10 cellular contexts compared by ENCODE assay signal in the genomic region with DNA sequence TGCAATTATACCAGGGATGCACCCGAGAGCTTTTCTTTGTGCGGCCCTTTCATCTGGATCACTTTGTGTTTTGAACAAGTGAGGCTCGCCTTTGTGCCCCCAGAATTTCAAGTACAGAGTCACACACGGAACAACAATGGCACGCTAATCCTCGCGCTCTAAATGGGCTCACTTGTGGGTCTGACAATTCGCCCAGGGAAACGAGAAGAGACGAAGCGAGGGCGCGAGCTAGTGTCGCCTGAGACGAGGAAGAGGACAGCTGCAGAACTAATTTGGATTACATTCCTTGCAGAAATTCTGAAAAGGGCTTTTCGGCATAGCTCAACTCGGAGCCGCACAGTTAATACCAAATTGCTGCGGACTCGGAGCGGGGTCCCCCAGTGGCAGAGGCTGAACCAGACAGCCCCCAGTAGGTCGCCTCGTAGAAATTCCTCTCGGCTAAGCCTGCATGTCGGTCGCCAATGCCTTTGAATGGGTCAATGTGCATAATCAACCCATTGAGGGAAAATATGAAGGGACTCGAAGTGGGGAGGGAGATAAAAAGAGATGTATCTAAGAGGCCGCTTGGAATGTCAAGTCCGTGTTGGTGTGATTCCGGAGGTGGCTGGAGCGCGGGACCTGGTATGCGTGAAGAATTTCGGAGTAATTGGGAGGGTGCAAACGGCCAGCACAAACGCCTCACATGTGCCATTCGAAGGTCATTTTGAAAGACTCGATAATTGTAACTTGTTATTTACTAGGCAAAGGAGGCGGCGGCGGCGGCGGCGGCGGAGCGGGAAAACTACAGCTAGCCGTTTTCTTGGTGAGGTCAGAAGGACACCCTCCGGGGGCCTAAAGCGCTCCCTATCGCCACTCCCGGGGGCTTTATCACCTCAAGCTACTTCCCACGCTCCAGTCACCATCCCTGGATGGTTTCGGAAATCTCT. TPM values are rescaled to one million over a fixed set of nuclear protein-coding genes. Genes with fewer than 3 reads are reported as not detected.
DNase-seq lines count a peak whose midpoint lies in the region; ATAC-seq and TF ChIP-seq lines count a peak whose summit lies in the region.
"Had no signal": no experiment of that assay in that cellular context is flagged by ENCODE, and none has a peak within 500 bp of the region (broad histone marks: within the 10 kb centered on the region; RNA-seq: fewer than 3 reads in every experiment).

No MANE protein-coding gene starts in this region.

- H3K9me3 Mint-ChIP-seq in activated B cell treated with CpG ODN at 0.5 μM for 24 hours: no peaks in the 10 kb centered on the region

- CTCF ChIA-PET in activated B cell treated with CpG ODN at 0.5 μM for 24 hours (lab: Charles Lee): no interaction called here

- TF ChIP-seq POLR2A in gastrocnemius medialis (IDR thresholded peaks at IDR 0.05) (no peak), adrenal gland (IDR thresholded peaks at IDR 0.05) (no peak)

- H3K36me3 Mint-ChIP-seq in activated B cell treated with CpG ODN at 0.5 μM for 24 hours (ENCODE audit: low read depth): no peaks in the 10 kb centered on the region

- H3K4me3 Mint-ChIP-seq in activated B cell treated with CpG ODN at 0.5 μM for 24 hours: peak overlapping the region; percentile 28

- in situ Hi-C loops in gastrocnemius medialis (cut with MboI; ENCODE audit: low sequenced_read_pairs in 4 of 4): loop anchor here in 1 of 4 donors (25.0 kb wide), 1 partner anchor 649 kb away; no protein-coding TSS in a partner anchor

- H3K27me3 ChIP-seq in gastrocnemius medialis (no peaks in the 10 kb centered on the region), adrenal gland (peaks cover 30% of the 10 kb centered on the region)

- no peak overlapping the region for H3K27ac Mint-ChIP-seq in activated B cell treated with CpG ODN at 0.5 μM for 24 hours

- DNase-seq in NCI-H2107 treated with DMSO at 0.1 percent for 48 hours (lab: John Stamatoyannopoulos, UW; ENCODE audit: unreplicated experiment) (peak; percentile 16), NCI-H2107 (lab: John Stamatoyannopoulos, UW) (no peak), activated B cell treated with CpG ODN at 0.5 μM for 24 hours (no peak), gastrocnemius medialis (peak in 1 of 2 donors; percentile 12), GOT3 (lab: John Stamatoyannopoulos, UW) (no peak), SW480 (ENCODE audit: low spot score) (no peak), adrenal gland (no peak)

- H3K27ac ChIP-seq in gastrocnemius medialis (peak overlapping the region; percentile 80 to 89 (median 86)), adrenal gland (no peak overlapping the region)
- H3K27ac ChIP-seq: BLaER1 treated with 17β-estradiol and CSF1 and Interleukin-3, amounts not matched to agents 10 nM and 100 nM had no signal

- H3K4me1 Mint-ChIP-seq in activated B cell treated with CpG ODN at 0.5 μM for 24 hours: peaks cover 26% of the 10 kb centered on the region

- no peaks in the 10 kb centered on the region for H3K9me3 ChIP-seq in gastrocnemius medialis
- H3K9me3 ChIP-seq in adrenal gland (replicated peaks in 1 of 3): no peaks in the 10 kb centered on the region

- peak overlapping the region; percentile 58 for H3K4me3 ChIP-seq in iPS-11a (ENCODE audit: low read depth, low read length)
- H3K4me3 ChIP-seq in gastrocnemius medialis: peak overlapping the region; percentile 73 to 93 (median 76)
- H3K4me3 ChIP-seq in adrenal gland: peak overlapping the region in 2 of 4 donors; percentile 8 to 69

- peaks cover 42% of the 10 kb centered on the region for H3K27me3 Mint-ChIP-seq in activated B cell treated with CpG ODN at 0.5 μM for 24 hours

- intact Hi-C loops in activated B cell treated with CpG ODN at 0.5 μM for 24 hours (cut with micrococcal nuclease): no loop called here
- intact Hi-C loops in gastrocnemius medialis (cut with DNase I; ENCODE audit: low total_unique reads): no loop called here
- intact Hi-C loops in adrenal gland (cut with DNase I): no loop called here

- TF ChIP-seq CTCF in activated B cell treated with CpG ODN at 0.5 μM for 24 hours (IDR thresholded peaks at IDR 0.05) (no peak), gastrocnemius medialis (IDR thresholded peaks at IDR 0.05 in 4 of 5, conservative IDR thresholded peaks at IDR 0.05 in 1 of 5) (no peak), adrenal gland (IDR thresholded peaks at IDR 0.05) (no peak)

- POLR2A ChIA-PET in activated B cell treated with CpG ODN at 0.5 μM for 24 hours (lab: Charles Lee): no interaction called here

- ATAC-seq in activated B cell treated with CpG ODN at 0.5 μM for 24 hours (ENCODE audit: low read depth) (no peak), gastrocnemius medialis (peak in 1 of 2 donors; percentile 3)

- 1 to 5% (median 4%) methylated on average over 36 to 53 of the region's 53 CpGs for WGBS in adrenal gland, 4 donors

- peaks cover 15 to 19% of the 10 kb centered on the region in 2 donors for H3K4me1 ChIP-seq in gastrocnemius medialis
- peaks cover 7 to 22% of the 10 kb centered on the region in 2 donors for H3K4me1 ChIP-seq in adrenal gland (replicated peaks in 1 of 2)

- no peaks in the 10 kb centered on the region for H3K36me3 ChIP-seq in gastrocnemius medialis
- no peaks in the 10 kb centered on the region for H3K36me3 ChIP-seq in adrenal gland (replicated peaks in 1 of 2)
- H3K36me3 ChIP-seq: BLaER1 treated with 17β-estradiol and CSF1 and Interleukin-3, amounts not matched to agents 10 nM and 100 nM had no signal

RNA-seq across cellular contexts. Expression of a gene that starts 2.0 kb away (rescaled TPM):
- not detected in 2 replicates for total RNA-seq in activated B cell treated with CpG ODN at 0.5 μM for 24 hours
- total RNA-seq in gastrocnemius medialis: 1 to 10 TPM; 1.6 to 5.7 (median 3.5) TPM
- total RNA-seq in adrenal gland: 1 to 10 TPM in 2 of 8 donors, under 1 TPM in 6; 0.06 to 2.9 (median 0.15) TPM
- 1 to 10 TPM in 1 of 3 donors, under 1 TPM in 2; 0.17 to 1.1 (median 0.80) TPM for polyA plus RNA-seq in adrenal gland
- total RNA-seq: RPMI7951 had no signal

Comparison
In these comparisons a context has a peak if more than half of its experiments do, and no peak if none do; other contexts are left out.
1. H3K27ac ChIP-seq: peak in gastrocnemius medialis (4 of 4); none in adrenal gland (0 of 5).